In genomic region chr2:241859436-241860183, GRCh38 we compare ENCODE assay signal across 8 cellular contexts. TPM values are rescaled to one million over a fixed set of nuclear protein-coding genes. Genes with fewer than 3 reads are reported as not detected.
DNase-seq lines count a peak whose midpoint lies in the region; ATAC-seq lines count a peak whose summit lies in the region.

No MANE protein-coding gene starts in this region.

- H3K27ac Mint-ChIP-seq in activated naive CD4-positive, alpha-beta T cell treated with anti-CD3 and anti-CD28 coated beads, Interleukin-2, amount 50 U/mL, for 24 hours: peak overlapping the region; percentile 90

- ATAC-seq in Right ventricle myocardium inferior: peak; percentile 56

- intact Hi-C loops in Right ventricle myocardium inferior (cut with DNase I): no loop called here
- intact Hi-C loops in cardiac septum (cut with DNase I): loop anchor here (1.0 kb wide), 1 partner anchor 18 kb away; no protein-coding TSS in a partner anchor

- peak overlapping the region; percentile 83 for H3K4me3 Mint-ChIP-seq in activated naive CD4-positive, alpha-beta T cell treated with anti-CD3 and anti-CD28 coated beads, Interleukin-2, amount 50 U/mL, for 24 hours

- peaks cover 2% of the 10 kb centered on the region for H3K27me3 Mint-ChIP-seq in activated naive CD4-positive, alpha-beta T cell treated with anti-CD3 and anti-CD28 coated beads, Interleukin-2, amount 50 U/mL, for 24 hours

- no peaks in the 10 kb centered on the region for H3K9me3 Mint-ChIP-seq in activated naive CD4-positive, alpha-beta T cell treated with anti-CD3 and anti-CD28 coated beads, Interleukin-2, amount 50 U/mL, for 24 hours

- no peaks in the 10 kb centered on the region for H3K36me3 Mint-ChIP-seq in activated naive CD4-positive, alpha-beta T cell treated with anti-CD3 and anti-CD28 coated beads, Interleukin-2, amount 50 U/mL, for 24 hours

- H3K4me1 Mint-ChIP-seq in activated naive CD4-positive, alpha-beta T cell treated with anti-CD3 and anti-CD28 coated beads, Interleukin-2, amount 50 U/mL, for 24 hours: peaks cover 50% of the 10 kb centered on the region

- peak; percentile 80 for DNase-seq in Right ventricle myocardium inferior (ENCODE audit: missing footprints)
- no peak for DNase-seq in cardiac septum (ENCODE audit: low spot score)
- peak; percentile 71 for DNase-seq in NAMALWA (ENCODE audit: low spot score)
- DNase-seq in iPS-NIHi11 (ENCODE audit: low spot score): peak; percentile 72
- DNase-seq in stimulated activated CD4-positive, alpha-beta T cell treated with anti-CD3 and anti-CD28 coated beads, Interleukin-2, amount 100 ng/mL, for 24 hours: peak; percentile 77 to 81
- no peak for DNase-seq in occipital lobe (lab: John Stamatoyannopoulos, UW)
- no peak for DNase-seq in NCI-H510A treated with DMSO at 0.1 percent for 48 hours (lab: John Stamatoyannopoulos, UW)

RNA-seq across cellular contexts. Expression of gene PDCD1, which starts 0.9 kb away (rescaled TPM):
- total RNA-seq in Right ventricle myocardium inferior (1.2 TPM), cardiac septum (2.0 TPM), occipital lobe (not detected)

RNA-seq across cellular contexts. Expression of gene RTP5, which starts 9.9 kb away (rescaled TPM):
- not detected for total RNA-seq in Right ventricle myocardium inferior
- total RNA-seq in cardiac septum: 0.08 TPM
- total RNA-seq in occipital lobe: 2.5 TPM

RNA-seq across cellular contexts. Expression of gene NEU4, which starts 50.6 kb away (rescaled TPM):
- total RNA-seq in Right ventricle myocardium inferior (0.30 TPM), cardiac septum (not detected), occipital lobe (0.31 TPM)

Comparison
In these comparisons a context has a peak if more than half of its experiments do, and no peak if none do; other contexts are left out.
1. DNase-seq: peak in Right ventricle myocardium inferior (single experiment), NAMALWA (single experiment), iPS-NIHi11 (single experiment) and stimulated activated CD4-positive, alpha-beta T cell treated with anti-CD3 and anti-CD28 coated beads, Interleukin-2, amount 100 ng/mL, for 24 hours (2 of 2); none in cardiac septum (single experiment), occipital lobe (single experiment) and NCI-H510A treated with DMSO at 0.1 percent for 48 hours (single experiment).